In the genomic region with DNA sequence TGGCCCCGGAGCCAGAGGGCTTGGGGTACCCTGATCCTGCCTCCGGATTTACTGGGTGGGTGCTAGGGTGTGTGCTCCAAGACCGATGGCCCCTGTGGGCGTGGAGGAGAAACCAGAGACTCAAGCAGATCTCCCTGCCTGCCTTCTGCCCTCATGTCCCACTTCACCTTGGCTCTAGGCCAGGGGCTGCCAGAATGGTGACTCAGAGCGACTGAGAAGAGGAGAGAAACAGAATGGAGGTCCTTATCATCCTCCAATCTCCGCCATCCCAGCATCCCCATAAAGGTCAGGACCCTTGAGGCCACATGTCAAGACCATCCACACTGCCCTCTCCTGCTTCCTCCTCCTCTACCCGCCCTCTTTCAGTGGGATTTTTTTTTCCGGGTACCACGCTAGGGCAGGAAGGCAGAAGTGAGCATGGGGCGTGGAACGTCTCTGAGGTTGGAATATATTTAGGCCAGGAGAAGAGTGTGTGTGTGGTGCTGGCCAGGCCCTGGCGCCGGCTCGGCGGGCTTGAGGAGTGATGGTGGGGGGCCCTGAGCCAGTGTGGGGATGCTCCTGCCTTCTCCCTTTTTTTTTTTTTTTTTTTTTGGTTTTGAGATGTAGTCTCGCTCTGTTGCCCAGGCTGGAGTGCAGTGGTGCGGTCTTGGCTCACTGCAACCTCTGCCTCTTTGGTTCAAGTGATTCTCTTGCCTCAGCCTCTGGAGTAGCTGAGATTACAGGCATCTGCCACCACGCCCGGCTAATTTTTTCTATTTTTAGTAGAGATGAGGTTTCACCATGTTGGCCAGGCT, we compare ENCODE assay signal across 8 cellular contexts. TPM values are rescaled to one million over a fixed set of nuclear protein-coding genes. Genes with fewer than 3 reads are reported as not detected.
DNase-seq lines count a peak whose midpoint lies in the region; ATAC-seq and TF ChIP-seq lines count a peak whose summit lies in the region.

No MANE protein-coding gene starts in this region.

- intact Hi-C loops in Right ventricle myocardium inferior (cut with DNase I), result no loop called here

- no peaks in the 10 kb centered on the region for H3K27me3 Mint-ChIP-seq in endodermal cell (ENCODE audit: insufficient read depth)

- WGBS in endodermal cell (ENCODE audit: insufficient coverage in 1 of 2, insufficient read length in 1 of 2), 2 experiments, result 83 to 89% methylated on average over 4 to 19 of the region's 19 CpGs

- H3K4me3 Mint-ChIP-seq in endodermal cell, result no peak overlapping the region

- no peak overlapping the region for H3K27ac Mint-ChIP-seq in endodermal cell

- peaks cover 41% of the 10 kb centered on the region for H3K4me1 ChIP-seq in RWPE2 (ENCODE audit: insufficient read depth, poor library complexity, severe bottlenecking)
- H3K4me1 ChIP-seq in endodermal cell (ENCODE audit: control insufficient read depth, insufficient read depth, low read length), result no peaks in the 10 kb centered on the region

- TF ChIP-seq CTCF in RWPE2 (IDR thresholded peaks at IDR 0.05; ENCODE audit: poor library complexity, severe bottlenecking) (no peak), retinal pigment epithelial cell (conservative IDR thresholded peaks at IDR 0.05; ENCODE audit: low read depth, low read length) (no peak), endodermal cell (conservative IDR thresholded peaks at IDR 0.05) (no peak)

- H3K36me3 ChIP-seq in RWPE2 (ENCODE audit: low read depth) (no peaks in the 10 kb centered on the region), endodermal cell (ENCODE audit: control insufficient read depth, insufficient read depth, low read length) (no peaks in the 10 kb centered on the region)

- ATAC-seq in RWPE2 (ENCODE audit: low read depth) (peak; percentile 24; the same call in 2 of the 3 replicates), Right ventricle myocardium inferior (peak; percentile 27), HG03457 (IDR thresholded peaks at IDR 0.05; ENCODE audit: unreplicated experiment) (no peak)

- peak; percentile 1 for DNase-seq in NCI-H2107 treated with DMSO at 0.1 percent for 48 hours (lab: John Stamatoyannopoulos, UW; ENCODE audit: unreplicated experiment)
- no peak for DNase-seq in NCI-H2107 (lab: John Stamatoyannopoulos, UW)
- peak; percentile 88 for DNase-seq in RWPE2 (ENCODE audit: low spot score)
- DNase-seq in activated naive CD4-positive, alpha-beta T cell (lab: John Stamatoyannopoulos, UW), result peak; percentile 14 to 81 (median 59)
- DNase-seq in Right ventricle myocardium inferior (ENCODE audit: missing footprints), result peak; percentile 92
- peak; percentile 59 for DNase-seq in retinal pigment epithelial cell (ENCODE audit: low read depth)
- DNase-seq in endodermal cell, result no peak

- H3K9me3 Mint-ChIP-seq in endodermal cell, result no peaks in the 10 kb centered on the region

- no peaks in the 10 kb centered on the region for H3K9me3 ChIP-seq in RWPE2 (ENCODE audit: severe bottlenecking)
- H3K9me3 ChIP-seq in endodermal cell (ENCODE audit: control insufficient read depth, low read length), result no peaks in the 10 kb centered on the region

- peaks cover 2% of the 10 kb centered on the region for H3K36me3 Mint-ChIP-seq in endodermal cell (ENCODE audit: low read depth)

- H3K4me3 ChIP-seq in RWPE2 (ENCODE audit: severe bottlenecking) (no peak overlapping the region), retinal pigment epithelial cell (ENCODE audit: low read length) (no peak overlapping the region), endodermal cell (ENCODE audit: low read length) (no peak overlapping the region)

- H3K27ac ChIP-seq in RWPE2 (ENCODE audit: poor library complexity, severe bottlenecking) (peak overlapping the region; percentile 99), endodermal cell (ENCODE audit: low read depth, low read length) (no peak overlapping the region)

- H3K9ac ChIP-seq in endodermal cell (ENCODE audit: extremely low read depth, low read length, poor library complexity, severe bottlenecking), result no peak overlapping the region

- peaks cover 3% of the 10 kb centered on the region for H3K4me1 Mint-ChIP-seq in endodermal cell

- H3K27me3 ChIP-seq in RWPE2 (ENCODE audit: insufficient read depth, poor library complexity, severe bottlenecking) (no peaks in the 10 kb centered on the region), endodermal cell (ENCODE audit: control insufficient read depth, insufficient read depth, low read length, poor library complexity, severe bottlenecking) (no peaks in the 10 kb centered on the region)

RNA-seq across cellular contexts. Expression of a gene that starts 22.3 kb away (rescaled TPM):
- total RNA-seq in Right ventricle myocardium inferior (18.8 TPM), endodermal cell (10 to 100 TPM; 55.3 to 66.6 TPM)
- polyA plus RNA-seq in endodermal cell (2013, experiment 1 of 2), result 51.9 TPM
- polyA plus RNA-seq in endodermal cell (2013, experiment 2 of 2), result 52.6 TPM

RNA-seq across cellular contexts. Expression of a gene that starts 22.4 kb away (rescaled TPM):
- total RNA-seq in Right ventricle myocardium inferior (34.5 TPM), endodermal cell (10 to 100 TPM; 30.8 to 34.8 TPM)
- 44.8 TPM for polyA plus RNA-seq in endodermal cell (2013, experiment 1 of 2)
- polyA plus RNA-seq in endodermal cell (2013, experiment 2 of 2), result 42.4 TPM

RNA-seq across cellular contexts. Expression of a gene that starts 54.5 kb away (rescaled TPM):
- 54.0 TPM for total RNA-seq in Right ventricle myocardium inferior
- total RNA-seq in endodermal cell, result 100 to 1,000 TPM; 164 to 172 TPM
- 61.1 TPM for polyA plus RNA-seq in endodermal cell (2013, experiment 1 of 2)
- 53.8 TPM for polyA plus RNA-seq in endodermal cell (2013, experiment 2 of 2)

RNA-seq across cellular contexts. Expression of a gene that starts 56.0 kb away (rescaled TPM):
- total RNA-seq in Right ventricle myocardium inferior, result 21.1 TPM
- 10 to 100 TPM; 51.3 to 66.2 TPM for total RNA-seq in endodermal cell
- 37.5 TPM for polyA plus RNA-seq in endodermal cell (2013, experiment 1 of 2)
- 35.3 TPM for polyA plus RNA-seq in endodermal cell (2013, experiment 2 of 2)

Comparison
In these comparisons a context has a peak if more than half of its experiments do, and no peak if none do; other contexts are left out.
1. DNase-seq: peak in NCI-H2107 treated with DMSO at 0.1 percent for 48 hours (single experiment), RWPE2 (single experiment), activated naive CD4-positive, alpha-beta T cell (4 of 4), Right ventricle myocardium inferior (single experiment) and retinal pigment epithelial cell (single experiment); none in NCI-H2107 (single experiment) and endodermal cell (single experiment).